ENCODE assay signal across 11 cellular contexts in genomic region chr2:85799215-85799956, GRCh38. TPM values are rescaled to one million over a fixed set of nuclear protein-coding genes. Genes with fewer than 3 reads are reported as not detected.
DNase-seq lines count a peak whose midpoint lies in the region; ATAC-seq and TF ChIP-seq lines count a peak whose summit lies in the region.
"Had no signal": no experiment of that assay in that cellular context is flagged by ENCODE, and none has a peak within 500 bp of the region (broad histone marks: within the 10 kb centered on the region; RNA-seq: fewer than 3 reads in every experiment).

No MANE protein-coding gene starts in this region.

- H3K9me2 ChIP-seq in HCT116 (ENCODE audit: insufficient read depth): no peaks in the 10 kb centered on the region

- no peak for TF ChIP-seq RAD21 in HCT116 (IDR thresholded peaks at IDR 0.05; ENCODE audit: low read depth)

- H3K36me3 ChIP-seq in BE2C (no peaks in the 10 kb centered on the region), HCT116 (ENCODE audit: control insufficient read depth in 1 of 2, insufficient read depth in 2 of 2, low read length in 2 of 2) (no peaks in the 10 kb centered on the region), left lung (no peaks in the 10 kb centered on the region)
- H3K36me3 ChIP-seq: SJCRH30 had no signal

- DNase-seq in BE2C (peak; percentile 28), HCT116 (ENCODE audit: low read depth, low spot score) (peak; percentile 19), left lung (no peak), activated gamma-delta T cell (lab: John Stamatoyannopoulos, UW) (no peak), NCI-H1930 (lab: John Stamatoyannopoulos, UW) (no peak), NCI-H2081 (lab: John Stamatoyannopoulos, UW) (no peak), NCI-H526 (lab: John Stamatoyannopoulos, UW) (no peak)
- DNase-seq in activated T-cell treated with anti-CD3 and anti-CD28 coated beads, Interleukin-2, amount 50 U/mL, for 72 hours: peak; percentile 27 to 31
- DNase-seq: NCI-H2029 treated with DMSO at 0.1 percent for 48 hours, SJCRH30 had no signal

- intact Hi-C loops in HCT116 (cut with micrococcal nuclease) (no loop called here), left lung (cut with DNase I) (loop anchor here in 1 of 2 donors (5.0 kb wide), 1 partner anchor 72 kb away; no protein-coding TSS in a partner anchor)

- peaks cover 16% of the 10 kb centered on the region for H3K27me3 Mint-ChIP-seq in activated T-cell treated with anti-CD3 and anti-CD28 coated beads, Interleukin-2, amount 50 U/mL, for 72 hours (ENCODE audit: low read depth)

- H3K4me3 ChIP-seq in BE2C (ENCODE audit: low read depth, low read length) (no peak overlapping the region), HCT116 (replicated peaks in 1 of 2; ENCODE audit: low read depth in 1 of 2, low read length in 2 of 2) (no peak overlapping the region), left lung (no peak overlapping the region)
- H3K4me3 ChIP-seq: SJCRH30 had no signal

- H3K79me2 ChIP-seq in HCT116 (ENCODE audit: insufficient read depth, low read length): no peaks in the 10 kb centered on the region

- RAD21 ChIA-PET in HCT116 (lab: Charles Lee; ENCODE audit: low non-redundant PET in 1 of 2, low total read pairs in 2 of 2, uncharacterized antibody in 2 of 2, unreplicated experiment in 2 of 2): interaction anchor here in 1 of 2 experiments (0.6 kb wide), 1 partner anchor 46 kb away, joined by 4 read pairs; the partner anchor contains the start of gene ATOH8

- TF ChIP-seq CTCF in BE2C (IDR thresholded peaks at IDR 0.05; ENCODE audit: low read depth, low read length) (no peak), HCT116 (IDR thresholded peaks at IDR 0.05 in 2 of 3, conservative IDR thresholded peaks at IDR 0.05 in 1 of 3; ENCODE audit: borderline replicate concordance in 1 of 3, insufficient read depth in 1 of 3, low read depth in 2 of 3, low read length in 2 of 3) (no peak), left lung (IDR thresholded peaks at IDR 0.05) (no peak)

- H3K27ac ChIP-seq in HCT116 (ENCODE audit: low read depth, low read length) (no peak overlapping the region), left lung (no peak overlapping the region)
- H3K27ac ChIP-seq: SJCRH30 had no signal

- H3K36me3 Mint-ChIP-seq in activated T-cell treated with anti-CD3 and anti-CD28 coated beads, Interleukin-2, amount 50 U/mL, for 72 hours (ENCODE audit: insufficient read depth in 2 of 2): peaks cover 1 to 3% of the 10 kb centered on the region in 2 donors

- BruUV-seq in HCT116 (replicated peaks; lab: Mats Ljungman, UMichigan): no TSS peak

- peak overlapping the region in 1 of 2 donors; percentile 45 for H3K4me3 Mint-ChIP-seq in activated T-cell treated with anti-CD3 and anti-CD28 coated beads, Interleukin-2, amount 50 U/mL, for 72 hours

- H4K20me1 ChIP-seq in HCT116 (ENCODE audit: insufficient read depth): no peaks in the 10 kb centered on the region

- ATAC-seq in HCT116 (peak; percentile 91), left lung (peak; percentile 66)
- ATAC-seq in activated T-cell treated with anti-CD3 and anti-CD28 coated beads, Interleukin-2, amount 50 U/mL, for 72 hours (replicated peaks in 1 of 2): peak; percentile 39 to 77

- POLR2A ChIA-PET in HCT116 (lab: Charles Lee): no interaction called here

- CTCF ChIA-PET in HCT116 (lab: Charles Lee): interaction anchor here (1.0 to 2.0 kb wide), 4 partner anchors 15 to 70 kb away, joined by 3 to 10 read pairs (median 5); no protein-coding TSS in a partner anchor

- peak overlapping the region; percentile 43 for H2AFZ ChIP-seq in HCT116 (ENCODE audit: low read depth, low read length, poor library complexity, severe bottlenecking)

- no peak for TF ChIP-seq POLR2A in HCT116 (IDR thresholded peaks at IDR 0.05; ENCODE audit: borderline replicate concordance, extremely low read depth, insufficient read depth, insufficient read length)

- H3K4me1 Mint-ChIP-seq in activated T-cell treated with anti-CD3 and anti-CD28 coated beads, Interleukin-2, amount 50 U/mL, for 72 hours (ENCODE audit: low read depth): peaks cover 22% of the 10 kb centered on the region

- no peaks in the 10 kb centered on the region for H3K9me3 ChIP-seq in BE2C
- no peaks in the 10 kb centered on the region for H3K9me3 ChIP-seq in HCT116 (ENCODE audit: control insufficient read depth in 1 of 2, insufficient read depth in 1 of 2, low read depth in 1 of 2, low read length in 2 of 2)
- peaks cover 0 to 4% of the 10 kb centered on the region in 2 donors for H3K9me3 ChIP-seq in left lung
- H3K9me3 ChIP-seq: Caco-2 had no signal

- H3K27me3 ChIP-seq in BE2C (no peaks in the 10 kb centered on the region), HCT116 (ENCODE audit: insufficient read depth, low read length) (no peaks in the 10 kb centered on the region), left lung (no peaks in the 10 kb centered on the region)
- H3K27me3 ChIP-seq: SJCRH30 had no signal

- no peak overlapping the region for H3K27ac Mint-ChIP-seq in activated T-cell treated with anti-CD3 and anti-CD28 coated beads, Interleukin-2, amount 50 U/mL, for 72 hours

- H3K4me1 ChIP-seq in BE2C (peaks cover 2% of the 10 kb centered on the region), HCT116 (ENCODE audit: control insufficient read depth in 1 of 2, insufficient read depth in 2 of 2, low read length in 2 of 2) (peaks cover 11 to 15% of the 10 kb centered on the region in 2 experiments; a peak in 3 of 4 replicates), left lung (peaks cover 7 to 28% of the 10 kb centered on the region in 2 donors)
- H3K4me1 ChIP-seq: Caco-2 had no signal

- H3K9ac ChIP-seq in HCT116 (ENCODE audit: low read length): no peak overlapping the region

- peak overlapping the region; percentile 43 for H3K4me2 ChIP-seq in HCT116 (ENCODE audit: low read length)

- H3K9me3 Mint-ChIP-seq in activated T-cell treated with anti-CD3 and anti-CD28 coated beads, Interleukin-2, amount 50 U/mL, for 72 hours: peaks cover 3 to 6% of the 10 kb centered on the region in 2 donors

TF ChIP-seq in HCT116, 20 proteins besides CTCF, POLR2A, EP300 and RAD21 (continues in another document):
- TF ChIP-seq CBX3 (IDR thresholded peaks at IDR 0.05; ENCODE audit: low read depth) (peak; percentile 65; the same call in 1 of the 2 replicates), TCF7L2 (IDR thresholded peaks at IDR 0.05; ENCODE audit: borderline replicate concordance, extremely low read depth, insufficient read depth, insufficient read length) (no peak), ELF1 (IDR thresholded peaks at IDR 0.05; ENCODE audit: borderline replicate concordance, low read depth) (no peak), FOSL1 (IDR thresholded peaks at IDR 0.05; ENCODE audit: low read depth) (peak; percentile 79), EZH2 (IDR thresholded peaks at IDR 0.05) (no peak), ZFX (IDR thresholded peaks at IDR 0.05) (no peak), SP1 (IDR thresholded peaks at IDR 0.05; ENCODE audit: low read depth) (peak; percentile 64), POLR2AphosphoS5 (IDR thresholded peaks at IDR 0.05; ENCODE audit: low read depth, low read length) (no peak), JUND (IDR thresholded peaks at IDR 0.05) (peak; percentile 70), REST (IDR thresholded peaks at IDR 0.05; ENCODE audit: low read depth) (no peak), EZH2phosphoT487 (IDR thresholded peaks at IDR 0.05; ENCODE audit: borderline replicate concordance) (no peak)
- TF ChIP-seq, protein P1, sequence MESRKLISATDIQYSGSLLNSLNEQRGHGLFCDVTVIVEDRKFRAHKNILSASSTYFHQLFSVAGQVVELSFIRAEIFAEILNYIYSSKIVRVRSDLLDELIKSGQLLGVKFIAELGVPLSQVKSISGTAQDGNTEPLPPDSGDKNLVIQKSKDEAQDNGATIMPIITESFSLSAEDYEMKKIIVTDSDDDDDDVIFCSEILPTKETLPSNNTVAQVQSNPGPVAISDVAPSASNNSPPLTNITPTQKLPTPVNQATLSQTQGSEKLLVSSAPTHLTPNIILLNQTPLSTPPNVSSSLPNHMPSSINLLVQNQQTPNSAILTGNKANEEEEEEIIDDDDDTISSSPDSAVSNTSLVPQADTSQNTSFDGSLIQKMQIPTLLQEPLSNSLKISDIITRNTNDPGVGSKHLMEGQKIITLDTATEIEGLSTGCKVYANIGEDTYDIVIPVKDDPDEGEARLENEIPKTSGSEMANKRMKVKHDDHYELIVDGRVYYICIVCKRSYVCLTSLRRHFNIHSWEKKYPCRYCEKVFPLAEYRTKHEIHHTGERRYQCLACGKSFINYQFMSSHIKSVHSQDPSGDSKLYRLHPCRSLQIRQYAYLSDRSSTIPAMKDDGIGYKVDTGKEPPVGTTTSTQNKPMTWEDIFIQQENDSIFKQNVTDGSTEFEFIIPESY (IDR thresholded peaks at IDR 0.05; ENCODE audit: extremely low read depth, insufficient replicate concordance, low read length): no peak

RNA-seq across cellular contexts. Expression of gene ATOH8, which starts 45.6 kb away (rescaled TPM):
- 1.0 TPM for polyA plus RNA-seq in BE2C (2012; ENCODE audit: insufficient read depth, insufficient read length, low read depth)
- 0.74 TPM for total RNA-seq in HCT116 (2021; ENCODE audit: unreplicated experiment)
- 0.21 and 0.30 TPM in 2 replicates for polyA plus RNA-seq in HCT116 (2012)
- total RNA-seq in activated T-cell treated with anti-CD3 and anti-CD28 coated beads, Interleukin-2, amount 50 U/mL, for 72 hours: not detected
- 10 to 100 TPM; 24.7 to 27.1 TPM for total RNA-seq in left lung
- total RNA-seq: Caco-2 had no signal

Comparison
In these comparisons a context has a peak if more than half of its experiments do, and no peak if none do; other contexts are left out.
1. DNase-seq: peak in BE2C (single experiment), HCT116 (single experiment) and activated T-cell treated with anti-CD3 and anti-CD28 coated beads, Interleukin-2, amount 50 U/mL, for 72 hours (2 of 2); none in left lung (0 of 2), activated gamma-delta T cell (single experiment), NCI-H1930 (0 of 2), NCI-H2081 (0 of 2) and NCI-H526 (0 of 2).
2. RNA of gene ATOH8, which starts 45.6 kb away (total RNA-seq): 24.7 to 27.1 TPM in left lung; 0.74 TPM in HCT116 (single experiment) and not detected in activated T-cell treated with anti-CD3 and anti-CD28 coated beads, Interleukin-2, amount 50 U/mL, for 72 hours; every median in the first group is over 10 times any median in the second.
3. Peak in every context shown above with its lines, with median percentiles within 50 percentile points of each other: ATAC-seq.